In genomic region chr5:142145106-142145900, GRCh38 we compare ENCODE assay signal across 8 cellular contexts. TPM values are rescaled to one million over a fixed set of nuclear protein-coding genes. Genes with fewer than 3 reads are reported as not detected.
DNase-seq lines count a peak whose midpoint lies in the region; ATAC-seq, FAIRE-seq and TF ChIP-seq lines count a peak whose summit lies in the region.

No MANE protein-coding gene starts in this region.

- peaks cover 12% of the 10 kb centered on the region; the same call in 2 of the 3 replicates for H3K9me3 ChIP-seq in A549

- 36% methylated on average over 4 of the region's 4 CpGs for WGBS in A549 (ENCODE audit: missing lambda C conversion rate)

- H3K4me1 Mint-ChIP-seq in activated CD8-positive, alpha-beta T cell treated with anti-CD3 and anti-CD28 coated beads, Interleukin-2, amount 10 ng/mL, durations not matched to agents 7 days and 5 days (ENCODE audit: low read depth) = peaks cover 3% of the 10 kb centered on the region
- H3K4me1 Mint-ChIP-seq in naive B cell = no peaks in the 10 kb centered on the region
- H3K4me1 Mint-ChIP-seq in stimulated activated naive CD8-positive, alpha-beta T cell treated with anti-CD3 and anti-CD28 coated beads, Interleukin-15, amount 100 ng/mL, for 72 hours = peaks cover 16% of the 10 kb centered on the region

- no peak overlapping the region for H3K27ac ChIP-seq in A549

- FAIRE-seq in A549 (lab: Jason Lieb, UNC) = peak; percentile 83

- DNase-seq in A549 (ENCODE audit: low read depth in 1 of 2, low spot score in 1 of 2) (peak; percentile 57 to 73), NCI-H774 (lab: John Stamatoyannopoulos, UW) (peak; percentile 10), epithelial cell of esophagus (ENCODE audit: low read depth) (peak; percentile 73), naive B cell (peak; percentile 30)
- DNase-seq in activated CD8-positive, alpha-beta T cell treated with anti-CD3 and anti-CD28 coated beads, Interleukin-2, amount 10 ng/mL, durations not matched to agents 7 days and 5 days = peak; percentile 80
- DNase-seq in stimulated activated naive CD8-positive, alpha-beta T cell treated with anti-CD3 and anti-CD28 coated beads, Interleukin-15, amount 100 ng/mL, for 72 hours = peak; percentile 41 to 50

- CTCF ChIA-PET in A549 (lab: Yijun Ruan, JAX) = interaction anchor here (0.7 to 5.2 kb wide), 23 partner anchors 9 to 481 kb away, joined by 3 to 82 read pairs (median 4); partner anchors contain the start of genes GNPDA1 and RNF14
- CTCF ChIA-PET in activated CD8-positive, alpha-beta T cell treated with anti-CD3 and anti-CD28 coated beads, Interleukin-2, amount 10 ng/mL, durations not matched to agents 7 days and 5 days (lab: Charles Lee) = interaction anchor here (0.5 to 14.0 kb wide), 24 partner anchors 10 to 453 kb away, joined by 3 to 257 read pairs (median 5); partner anchors contain the start of genes GNPDA1 and RNF14

- H3K4me3 ChIP-seq in A549 (no peak overlapping the region), epithelial cell of esophagus (ENCODE audit: low read length) (no peak overlapping the region)

- no peaks in the 10 kb centered on the region for H3K27me3 Mint-ChIP-seq in activated CD8-positive, alpha-beta T cell treated with anti-CD3 and anti-CD28 coated beads, Interleukin-2, amount 10 ng/mL, durations not matched to agents 7 days and 5 days (ENCODE audit: low read depth)
- no peaks in the 10 kb centered on the region for H3K27me3 Mint-ChIP-seq in naive B cell
- H3K27me3 Mint-ChIP-seq in stimulated activated naive CD8-positive, alpha-beta T cell treated with anti-CD3 and anti-CD28 coated beads, Interleukin-15, amount 100 ng/mL, for 72 hours = no peaks in the 10 kb centered on the region

- no peak for TF ChIP-seq EP300 in A549 (IDR thresholded peaks at IDR 0.05)

- TF ChIP-seq RAD21 in A549 (conservative IDR thresholded peaks at IDR 0.05 in 1 of 2, IDR thresholded peaks at IDR 0.05 in 1 of 2) = peak; percentile 35 to 59; a peak in 3 of 5 replicates

- no peak overlapping the region for H3K27ac Mint-ChIP-seq in activated CD8-positive, alpha-beta T cell treated with anti-CD3 and anti-CD28 coated beads, Interleukin-2, amount 10 ng/mL, durations not matched to agents 7 days and 5 days
- no peak overlapping the region for H3K27ac Mint-ChIP-seq in naive B cell
- H3K27ac Mint-ChIP-seq in stimulated activated naive CD8-positive, alpha-beta T cell treated with anti-CD3 and anti-CD28 coated beads, Interleukin-15, amount 100 ng/mL, for 72 hours = no peak overlapping the region

- TF ChIP-seq CTCF in A549 (IDR thresholded peaks at IDR 0.05) (peak; percentile 72), epithelial cell of esophagus (IDR thresholded peaks at IDR 0.05; ENCODE audit: insufficient read depth, low read depth, low read length, missing control alignments) (peak; percentile 84)

- no peaks in the 10 kb centered on the region for H3K9me3 Mint-ChIP-seq in activated CD8-positive, alpha-beta T cell treated with anti-CD3 and anti-CD28 coated beads, Interleukin-2, amount 10 ng/mL, durations not matched to agents 7 days and 5 days (ENCODE audit: insufficient read depth)
- H3K9me3 Mint-ChIP-seq in naive B cell = peaks cover 0 to 5% (median 0%) of the 10 kb centered on the region in 7 donors
- H3K9me3 Mint-ChIP-seq in stimulated activated naive CD8-positive, alpha-beta T cell treated with anti-CD3 and anti-CD28 coated beads, Interleukin-15, amount 100 ng/mL, for 72 hours = no peaks in the 10 kb centered on the region

- peak; percentile 93 to 97 for ATAC-seq in A549
- ATAC-seq in GM18498 (IDR thresholded peaks at IDR 0.05; ENCODE audit: unreplicated experiment) = peak; percentile 84
- peak; percentile 62 for ATAC-seq in HG03060 (IDR thresholded peaks at IDR 0.05; ENCODE audit: low read depth, unreplicated experiment)
- peak; percentile 89 for ATAC-seq in activated CD8-positive, alpha-beta T cell treated with anti-CD3 and anti-CD28 coated beads, Interleukin-2, amount 10 ng/mL, durations not matched to agents 7 days and 5 days
- peak; percentile 64 to 80 for ATAC-seq in naive B cell (ENCODE audit: low read depth in 2 of 2)
- ATAC-seq in stimulated activated naive CD8-positive, alpha-beta T cell treated with anti-CD3 and anti-CD28 coated beads, Interleukin-15, amount 100 ng/mL, for 72 hours = peak; percentile 91

- no peak overlapping the region for H3K4me2 ChIP-seq in A549

- no peak for TF ChIP-seq POLR2A in A549 (IDR thresholded peaks at IDR 0.05; ENCODE audit: low read length)

- peaks cover 38% of the 10 kb centered on the region for H3K36me3 Mint-ChIP-seq in activated CD8-positive, alpha-beta T cell treated with anti-CD3 and anti-CD28 coated beads, Interleukin-2, amount 10 ng/mL, durations not matched to agents 7 days and 5 days (ENCODE audit: low read depth)
- peaks cover 12 to 13% of the 10 kb centered on the region in 2 donors for H3K36me3 Mint-ChIP-seq in naive B cell

- no peaks in the 10 kb centered on the region for H3K4me1 ChIP-seq in A549

- POLR2A ChIA-PET in A549 (lab: Yijun Ruan, JAX) = no interaction called here
- POLR2A ChIA-PET in activated CD8-positive, alpha-beta T cell treated with anti-CD3 and anti-CD28 coated beads, Interleukin-2, amount 10 ng/mL, durations not matched to agents 7 days and 5 days (lab: Charles Lee) = interaction anchor here (1.0 to 1.3 kb wide), 2 partner anchors 132 to 176 kb away, joined by 3 read pairs; partner anchors contain the start of genes GNPDA1 and RNF14

- H3K4me3 Mint-ChIP-seq in activated CD8-positive, alpha-beta T cell treated with anti-CD3 and anti-CD28 coated beads, Interleukin-2, amount 10 ng/mL, durations not matched to agents 7 days and 5 days = no peak overlapping the region
- no peak overlapping the region for H3K4me3 Mint-ChIP-seq in naive B cell
- no peak overlapping the region for H3K4me3 Mint-ChIP-seq in stimulated activated naive CD8-positive, alpha-beta T cell treated with anti-CD3 and anti-CD28 coated beads, Interleukin-15, amount 100 ng/mL, for 72 hours

TF ChIP-seq in A549, 52 proteins besides CTCF, POLR2A, EP300 and RAD21:
- TF ChIP-seq ZC3H11A (IDR thresholded peaks at IDR 0.05) (no peak), SMC3 (IDR thresholded peaks at IDR 0.05) (peak; percentile 33; the same call in 2 of the 3 replicates)

RNA-seq across cellular contexts. Expression of gene NDFIP1, which starts 36.7 kb away (rescaled TPM):
- polyA plus RNA-seq in A549 (2011; rRNA removed) (33.4 and 42.4 TPM in 2 replicates), A549 (2017; fragmentation: RNase III; extraction: RNeasy Plus Mini Kit Qiagen cat#74134 plus additional on column Dnase treatment) (43.8 to 58.0 TPM (median 57.4 TPM) in 3 replicates), naive B cell (ENCODE audit: low read depth in 6 of 6) (10 to 100 TPM; 11.8 to 21.1 (median 17.9) TPM)
- polyA plus RNA-seq in A549 (2012; cell fraction: cytosol; rRNA removed) = 53.4 and 84.5 TPM in 2 replicates
- polyA plus RNA-seq in A549 (2012; cell fraction: nucleus; rRNA removed) = 18.8 and 66.4 TPM in 2 replicates
- 10.5 and 11.3 TPM in 2 replicates for polyA minus RNA-seq in A549 (2011; rRNA and poly(A)+ RNA removed)
- 10 to 100 TPM; 47.2 TPM for total RNA-seq in activated CD8-positive, alpha-beta T cell treated with anti-CD3 and anti-CD28 coated beads, Interleukin-2, amount 10 ng/mL, durations not matched to agents 7 days and 5 days

Comparison
In these comparisons a context has a peak if more than half of its experiments do, and no peak if none do; other contexts are left out.
1. DNase-seq: peak in every context shown above with its lines; median percentile 80 in activated CD8-positive, alpha-beta T cell treated with anti-CD3 and anti-CD28 coated beads, Interleukin-2, amount 10 ng/mL, durations not matched to agents 7 days and 5 days; 73 in epithelial cell of esophagus; 65 in A549; 46 in stimulated activated naive CD8-positive, alpha-beta T cell treated with anti-CD3 and anti-CD28 coated beads, Interleukin-15, amount 100 ng/mL, for 72 hours; 30 in naive B cell; 10 in NCI-H774.